9 cellular contexts compared by ENCODE assay signal in the genomic region with DNA sequence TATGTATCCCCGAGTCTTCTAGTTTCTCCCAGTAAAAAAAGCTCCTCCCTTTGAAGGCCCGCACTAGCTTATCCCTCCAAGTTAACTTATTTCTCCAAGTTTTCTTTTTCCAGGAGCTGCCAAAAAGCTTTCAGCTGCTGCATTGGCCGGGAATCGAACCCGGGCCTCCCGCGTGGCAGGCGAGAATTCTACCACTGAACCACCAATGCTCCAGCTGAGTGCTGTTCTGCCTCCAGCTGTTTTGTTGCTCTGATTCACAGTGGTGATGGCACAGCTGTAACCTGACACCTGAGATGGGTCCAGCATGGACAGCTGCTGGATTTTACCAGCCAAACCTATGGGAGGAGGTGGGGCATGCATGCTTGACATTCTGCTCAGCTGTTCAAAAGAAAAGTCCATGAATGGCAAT. TPM values are rescaled to one million over a fixed set of nuclear protein-coding genes. Genes with fewer than 3 reads are reported as not detected.
DNase-seq lines count a peak whose midpoint lies in the region; ATAC-seq and TF ChIP-seq lines count a peak whose summit lies in the region.
"Had no signal": no experiment of that assay in that cellular context is flagged by ENCODE, and none has a peak within 500 bp of the region (broad histone marks: within the 10 kb centered on the region; RNA-seq: fewer than 3 reads in every experiment).

No MANE protein-coding gene starts in this region.

- 40 to 57% (median 48%) methylated on average over 8 of the region's 8 CpGs for WGBS in adrenal gland, 4 donors

- H3K27ac Mint-ChIP-seq in activated CD4-positive, alpha-beta memory T cell treated with anti-CD3 and anti-CD28 coated beads, Interleukin-2, amount 10 ng/mL, durations not matched to agents 7 days and 5 days = peak overlapping the region; percentile 7
- no peak overlapping the region for H3K27ac Mint-ChIP-seq in activated CD4-positive, alpha-beta memory T cell treated with anti-CD3 and anti-CD28 coated beads for 36 hours
- H3K27ac Mint-ChIP-seq in natural killer cell = no peak overlapping the region
- H3K27ac Mint-ChIP-seq: naive B cell had no signal

- CTCF ChIA-PET in activated CD4-positive, alpha-beta memory T cell treated with anti-CD3 and anti-CD28 coated beads, Interleukin-2, amount 10 ng/mL, durations not matched to agents 7 days and 5 days (lab: Charles Lee) = no interaction called here
- CTCF ChIA-PET in activated CD4-positive, alpha-beta memory T cell treated with anti-CD3 and anti-CD28 coated beads for 36 hours (lab: Charles Lee) = interaction anchor here (0.5 to 2.1 kb wide), 3 partner anchors 8 to 720 kb away, joined by 5 to 12 read pairs (median 5); no protein-coding TSS in a partner anchor

- no peak overlapping the region for H3K4me3 Mint-ChIP-seq in activated CD4-positive, alpha-beta memory T cell treated with anti-CD3 and anti-CD28 coated beads, Interleukin-2, amount 10 ng/mL, durations not matched to agents 7 days and 5 days
- no peak overlapping the region for H3K4me3 Mint-ChIP-seq in activated CD4-positive, alpha-beta memory T cell treated with anti-CD3 and anti-CD28 coated beads for 36 hours
- no peak overlapping the region for H3K4me3 Mint-ChIP-seq in natural killer cell
- H3K4me3 Mint-ChIP-seq: naive B cell had no signal

- no peaks in the 10 kb centered on the region for H3K4me1 Mint-ChIP-seq in activated CD4-positive, alpha-beta memory T cell treated with anti-CD3 and anti-CD28 coated beads, Interleukin-2, amount 10 ng/mL, durations not matched to agents 7 days and 5 days
- H3K4me1 Mint-ChIP-seq in activated CD4-positive, alpha-beta memory T cell treated with anti-CD3 and anti-CD28 coated beads for 36 hours (ENCODE audit: low read depth) = no peaks in the 10 kb centered on the region
- no peaks in the 10 kb centered on the region for H3K4me1 Mint-ChIP-seq in natural killer cell
- H3K4me1 Mint-ChIP-seq: naive B cell had no signal

- H3K4me3 ChIP-seq in adrenal gland = no peak overlapping the region
- no peak overlapping the region for H3K4me3 ChIP-seq in vagina

- ATAC-seq in natural killer cell = no peak

- POLR2A ChIA-PET in activated CD4-positive, alpha-beta memory T cell treated with anti-CD3 and anti-CD28 coated beads, Interleukin-2, amount 10 ng/mL, durations not matched to agents 7 days and 5 days (lab: Charles Lee) = no interaction called here
- POLR2A ChIA-PET in activated CD4-positive, alpha-beta memory T cell treated with anti-CD3 and anti-CD28 coated beads for 36 hours (lab: Charles Lee) = interaction anchor here (1.0 kb wide), 1 partner anchor 22 kb away, joined by 4 read pairs; a partner anchor contains a TSS

- H3K36me3 ChIP-seq in adrenal gland (replicated peaks in 1 of 2) (peaks cover 0 to 56% of the 10 kb centered on the region in 2 donors), vagina (peaks cover 0 to 40% of the 10 kb centered on the region in 2 donors)

- H3K9me3 Mint-ChIP-seq in activated CD4-positive, alpha-beta memory T cell treated with anti-CD3 and anti-CD28 coated beads, Interleukin-2, amount 10 ng/mL, durations not matched to agents 7 days and 5 days = no peaks in the 10 kb centered on the region
- H3K9me3 Mint-ChIP-seq in activated CD4-positive, alpha-beta memory T cell treated with anti-CD3 and anti-CD28 coated beads for 36 hours = no peaks in the 10 kb centered on the region
- H3K9me3 Mint-ChIP-seq in natural killer cell = no peaks in the 10 kb centered on the region
- H3K9me3 Mint-ChIP-seq: naive B cell had no signal

- H3K4me1 ChIP-seq in adrenal gland (replicated peaks in 1 of 2) = no peaks in the 10 kb centered on the region
- H3K4me1 ChIP-seq in vagina = peaks cover 21% of the 10 kb centered on the region

- no peaks in the 10 kb centered on the region for H3K27me3 Mint-ChIP-seq in activated CD4-positive, alpha-beta memory T cell treated with anti-CD3 and anti-CD28 coated beads, Interleukin-2, amount 10 ng/mL, durations not matched to agents 7 days and 5 days
- no peaks in the 10 kb centered on the region for H3K27me3 Mint-ChIP-seq in activated CD4-positive, alpha-beta memory T cell treated with anti-CD3 and anti-CD28 coated beads for 36 hours
- H3K27me3 Mint-ChIP-seq in natural killer cell (ENCODE audit: low read depth in 2 of 2) = no peaks in the 10 kb centered on the region
- H3K27me3 Mint-ChIP-seq: naive B cell had no signal

- TF ChIP-seq POLR2A in adrenal gland (IDR thresholded peaks at IDR 0.05) (no peak), vagina (IDR thresholded peaks at IDR 0.05) (no peak)

- H3K27me3 ChIP-seq in adrenal gland = no peaks in the 10 kb centered on the region
- H3K27me3 ChIP-seq in vagina = no peaks in the 10 kb centered on the region

- H3K36me3 Mint-ChIP-seq in activated CD4-positive, alpha-beta memory T cell treated with anti-CD3 and anti-CD28 coated beads, Interleukin-2, amount 10 ng/mL, durations not matched to agents 7 days and 5 days (ENCODE audit: low read depth) = peaks cover 53% of the 10 kb centered on the region
- H3K36me3 Mint-ChIP-seq in activated CD4-positive, alpha-beta memory T cell treated with anti-CD3 and anti-CD28 coated beads for 36 hours = peaks cover 47% of the 10 kb centered on the region
- peaks cover 11% of the 10 kb centered on the region for H3K36me3 Mint-ChIP-seq in natural killer cell

- TF ChIP-seq CTCF in adrenal gland (IDR thresholded peaks at IDR 0.05) (no peak), vagina (IDR thresholded peaks at IDR 0.05) (no peak), natural killer cell (IDR thresholded peaks at IDR 0.05) (no peak)

- H3K9me3 ChIP-seq in adrenal gland (replicated peaks in 1 of 3) = no peaks in the 10 kb centered on the region
- H3K9me3 ChIP-seq in vagina = no peaks in the 10 kb centered on the region

- intact Hi-C loops in activated CD4-positive, alpha-beta memory T cell treated with anti-CD3 and anti-CD28 coated beads for 36 hours (cut with micrococcal nuclease) = no loop called here
- intact Hi-C loops in adrenal gland (cut with DNase I) = no loop called here
- intact Hi-C loops in vagina (cut with DNase I) = no loop called here
- intact Hi-C loops in natural killer cell (cut with micrococcal nuclease) = no loop called here

- peak overlapping the region in 1 of 5 donors; percentile 3 for H3K27ac ChIP-seq in adrenal gland
- H3K27ac ChIP-seq in vagina = peak overlapping the region; percentile 34

- no peak for DNase-seq in activated CD4-positive, alpha-beta memory T cell treated with anti-CD3 and anti-CD28 coated beads, Interleukin-2, amount 10 ng/mL, durations not matched to agents 7 days and 5 days
- no peak for DNase-seq in activated CD4-positive, alpha-beta memory T cell treated with anti-CD3 and anti-CD28 coated beads for 36 hours
- DNase-seq in adrenal gland (peak; percentile 41 to 88 (median 52)), iPS-NIHi7 (ENCODE audit: extremely low spot score) (peak; percentile 89), vagina (ENCODE audit: extremely low spot score in 2 of 2) (peak in 1 of 2 donors; percentile 92), SKM-1 treated with dmso at 0.1 percent for 144 hours (lab: John Stamatoyannopoulos, UW; ENCODE audit: unreplicated experiment) (no peak), GM19240 (ENCODE audit: insufficient read length, low spot score) (no peak), natural killer cell (no peak)
- DNase-seq: naive B cell had no signal

RNA-seq across cellular contexts. Expression of a gene that starts 22.1 kb away (rescaled TPM):
- 10 to 100 TPM; 26.7 to 28.0 TPM for total RNA-seq in activated CD4-positive, alpha-beta memory T cell treated with anti-CD3 and anti-CD28 coated beads, Interleukin-2, amount 10 ng/mL, durations not matched to agents 7 days and 5 days
- total RNA-seq in activated CD4-positive, alpha-beta memory T cell treated with anti-CD3 and anti-CD28 coated beads for 36 hours = 10 to 100 TPM; 22.2 to 25.0 TPM
- 10 to 100 TPM; 31.0 to 74.8 (median 50.1) TPM for total RNA-seq in adrenal gland
- 10 to 100 TPM; 24.6 to 74.3 (median 66.2) TPM for polyA plus RNA-seq in adrenal gland
- 38.1 TPM for total RNA-seq in vagina
- total RNA-seq in natural killer cell = 10 to 100 TPM; 33.9 to 45.6 (median 43.4) TPM

Comparison
In these comparisons a context has a peak if more than half of its experiments do, and no peak if none do; other contexts are left out.
1. DNase-seq: peak in adrenal gland (7 of 7) and iPS-NIHi7 (single experiment); none in activated CD4-positive, alpha-beta memory T cell treated with anti-CD3 and anti-CD28 coated beads, Interleukin-2, amount 10 ng/mL, durations not matched to agents 7 days and 5 days (single experiment), activated CD4-positive, alpha-beta memory T cell treated with anti-CD3 and anti-CD28 coated beads for 36 hours (single experiment), SKM-1 treated with dmso at 0.1 percent for 144 hours (single experiment), GM19240 (single experiment) and natural killer cell (single experiment).